ENCODE assay signal across 1 cellular context in the genomic region with DNA sequence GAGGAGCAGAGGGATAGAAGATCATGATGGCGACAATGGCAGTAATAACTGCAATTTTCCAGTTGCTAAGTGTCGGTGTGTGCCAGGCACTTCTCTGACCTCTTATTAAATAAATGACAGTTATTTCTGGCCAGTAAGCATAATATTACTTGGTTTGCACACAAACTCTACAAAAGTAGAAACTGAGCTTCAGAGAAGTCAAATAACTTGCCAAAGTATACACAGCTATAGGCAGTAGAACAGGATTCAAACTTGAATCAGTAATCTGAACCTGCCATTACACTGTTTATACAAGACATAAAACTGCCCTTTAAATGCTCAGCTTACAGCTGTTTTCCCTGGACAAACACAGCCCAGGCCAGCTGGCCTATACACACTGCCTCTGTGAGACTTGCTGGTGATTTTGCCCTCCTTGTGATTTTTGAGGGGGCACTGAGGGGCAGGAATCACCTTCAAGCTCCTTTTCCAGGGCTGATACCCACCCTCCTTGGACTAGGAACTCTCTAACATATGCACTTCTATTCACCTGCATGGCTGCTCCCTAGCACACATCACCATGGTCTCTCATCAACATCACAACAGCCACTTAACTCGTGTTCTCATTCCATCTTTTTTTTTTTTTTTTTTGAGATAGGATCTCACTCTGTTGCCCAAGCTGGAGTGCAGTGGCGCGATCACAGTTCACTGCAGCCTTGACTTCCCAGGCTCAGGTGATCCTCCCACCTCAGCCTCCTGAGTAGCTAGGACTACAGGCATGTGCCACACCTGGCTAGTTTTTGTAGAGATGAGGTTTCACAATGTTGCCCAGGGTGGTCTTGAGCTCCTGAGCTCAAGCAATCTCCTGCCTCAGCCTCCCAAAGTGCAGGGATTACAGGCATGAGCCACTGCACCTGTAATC.
A peak's percentile ranks its signal among the peaks of the same experiment; 100 is the strongest.
TF ChIP-seq lines count a peak whose summit lies in the region.

No MANE protein-coding gene starts in this region.

TF ChIP-seq in HepG2, 621 proteins besides CTCF, POLR2A, EP300 and RAD21 (continued from another document and continues in another):
- TF ChIP-seq CSRNP2 (CRISPR knock-in tag; conservative IDR thresholded peaks at IDR 0.05; ENCODE audit: low read depth) (no peak), RNF219 (CRISPR knock-in tag; IDR thresholded peaks at IDR 0.05) (peak; percentile 68; the same call in 1 of the 2 replicates), ZNF598 (CRISPR knock-in tag; IDR thresholded peaks at IDR 0.05; ENCODE audit: borderline replicate concordance) (no peak; the same call in 1 of the 2 replicates), ZBTB20 (CRISPR knock-in tag; IDR thresholded peaks at IDR 0.05; ENCODE audit: borderline replicate concordance, low read depth) (peak; percentile 70; the same call in 1 of the 2 replicates), ZC3H13 (CRISPR knock-in tag; IDR thresholded peaks at IDR 0.05) (no peak), ZNF24 (IDR thresholded peaks at IDR 0.05) (no peak), YEATS2 (CRISPR knock-in tag; IDR thresholded peaks at IDR 0.05; ENCODE audit: borderline replicate concordance) (0 out of 2 replicates have a peak, but pooled peaks have one; percentile 14), ESRRA (CRISPR knock-in tag; IDR thresholded peaks at IDR 0.05; ENCODE audit: low read depth) (no peak), FOXK2 (IDR thresholded peaks at IDR 0.05) (0 out of 2 replicates have a peak, but pooled peaks have one; percentile 6), TMF1 (CRISPR knock-in tag; IDR thresholded peaks at IDR 0.05; ENCODE audit: low read depth) (no peak; the same call in 1 of the 2 replicates), THYN1 (CRISPR knock-in tag; IDR thresholded peaks at IDR 0.05; ENCODE audit: borderline replicate concordance, low read depth) (no peak), GTF2F1 (IDR thresholded peaks at IDR 0.05; ENCODE audit: low read length) (no peak), ZSCAN12 (CRISPR knock-in tag; IDR thresholded peaks at IDR 0.05) (no peak), ZNF792 (CRISPR knock-in tag; IDR thresholded peaks at IDR 0.05) (no peak), ZNF512 (CRISPR knock-in tag; IDR thresholded peaks at IDR 0.05) (no peak), HDAC1 (CRISPR knock-in tag; IDR thresholded peaks at IDR 0.05) (no peak; the same call in none of the 2 replicates), CBX5 (CRISPR knock-in tag; IDR thresholded peaks at IDR 0.05; ENCODE audit: borderline replicate concordance) (no peak), RBAK (CRISPR knock-in tag; IDR thresholded peaks at IDR 0.05) (no peak), HNRNPUL1 (IDR thresholded peaks at IDR 0.05; ENCODE audit: low read depth, low read length) (no peak), PHF21A (CRISPR knock-in tag; IDR thresholded peaks at IDR 0.05) (no peak), POGK (CRISPR knock-in tag; conservative IDR thresholded peaks at IDR 0.05) (0 out of 2 replicates have a peak, but pooled peaks have one; percentile 17), EZH2 (conservative IDR thresholded peaks at IDR 0.05; ENCODE audit: low read depth, low read length) (no peak), SNAI1 (CRISPR knock-in tag; IDR thresholded peaks at IDR 0.05; ENCODE audit: borderline replicate concordance) (no peak)
- TF ChIP-seq, protein P1, sequence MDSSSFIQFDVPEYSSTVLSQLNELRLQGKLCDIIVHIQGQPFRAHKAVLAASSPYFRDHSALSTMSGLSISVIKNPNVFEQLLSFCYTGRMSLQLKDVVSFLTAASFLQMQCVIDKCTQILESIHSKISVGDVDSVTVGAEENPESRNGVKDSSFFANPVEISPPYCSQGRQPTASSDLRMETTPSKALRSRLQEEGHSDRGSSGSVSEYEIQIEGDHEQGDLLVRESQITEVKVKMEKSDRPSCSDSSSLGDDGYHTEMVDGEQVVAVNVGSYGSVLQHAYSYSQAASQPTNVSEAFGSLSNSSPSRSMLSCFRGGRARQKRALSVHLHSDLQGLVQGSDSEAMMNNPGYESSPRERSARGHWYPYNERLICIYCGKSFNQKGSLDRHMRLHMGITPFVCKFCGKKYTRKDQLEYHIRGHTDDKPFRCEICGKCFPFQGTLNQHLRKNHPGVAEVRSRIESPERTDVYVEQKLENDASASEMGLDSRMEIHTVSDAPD (CRISPR knock-in tag; IDR thresholded peaks at IDR 0.05), result no peak
- TF ChIP-seq, protein P2, sequence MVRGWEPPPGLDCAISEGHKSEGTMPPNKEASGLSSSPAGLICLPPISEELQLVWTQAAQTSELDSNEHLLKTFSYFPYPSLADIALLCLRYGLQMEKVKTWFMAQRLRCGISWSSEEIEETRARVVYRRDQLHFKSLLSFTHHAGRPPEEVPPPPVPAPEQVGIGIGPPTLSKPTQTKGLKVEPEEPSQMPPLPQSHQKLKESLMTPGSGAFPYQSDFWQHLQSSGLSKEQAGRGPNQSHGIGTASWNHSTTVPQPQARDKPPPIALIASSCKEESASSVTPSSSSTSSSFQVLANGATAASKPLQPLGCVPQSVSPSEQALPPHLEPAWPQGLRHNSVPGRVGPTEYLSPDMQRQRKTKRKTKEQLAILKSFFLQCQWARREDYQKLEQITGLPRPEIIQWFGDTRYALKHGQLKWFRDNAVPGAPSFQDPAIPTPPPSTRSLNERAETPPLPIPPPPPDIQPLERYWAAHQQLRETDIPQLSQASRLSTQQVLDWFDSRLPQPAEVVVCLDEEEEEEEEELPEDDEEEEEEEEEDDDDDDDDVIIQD (CRISPR knock-in tag; IDR thresholded peaks at IDR 0.05; ENCODE audit: low read depth), result peak; percentile 36; the same call in 1 of the 2 replicates
- TF ChIP-seq, protein P3, sequence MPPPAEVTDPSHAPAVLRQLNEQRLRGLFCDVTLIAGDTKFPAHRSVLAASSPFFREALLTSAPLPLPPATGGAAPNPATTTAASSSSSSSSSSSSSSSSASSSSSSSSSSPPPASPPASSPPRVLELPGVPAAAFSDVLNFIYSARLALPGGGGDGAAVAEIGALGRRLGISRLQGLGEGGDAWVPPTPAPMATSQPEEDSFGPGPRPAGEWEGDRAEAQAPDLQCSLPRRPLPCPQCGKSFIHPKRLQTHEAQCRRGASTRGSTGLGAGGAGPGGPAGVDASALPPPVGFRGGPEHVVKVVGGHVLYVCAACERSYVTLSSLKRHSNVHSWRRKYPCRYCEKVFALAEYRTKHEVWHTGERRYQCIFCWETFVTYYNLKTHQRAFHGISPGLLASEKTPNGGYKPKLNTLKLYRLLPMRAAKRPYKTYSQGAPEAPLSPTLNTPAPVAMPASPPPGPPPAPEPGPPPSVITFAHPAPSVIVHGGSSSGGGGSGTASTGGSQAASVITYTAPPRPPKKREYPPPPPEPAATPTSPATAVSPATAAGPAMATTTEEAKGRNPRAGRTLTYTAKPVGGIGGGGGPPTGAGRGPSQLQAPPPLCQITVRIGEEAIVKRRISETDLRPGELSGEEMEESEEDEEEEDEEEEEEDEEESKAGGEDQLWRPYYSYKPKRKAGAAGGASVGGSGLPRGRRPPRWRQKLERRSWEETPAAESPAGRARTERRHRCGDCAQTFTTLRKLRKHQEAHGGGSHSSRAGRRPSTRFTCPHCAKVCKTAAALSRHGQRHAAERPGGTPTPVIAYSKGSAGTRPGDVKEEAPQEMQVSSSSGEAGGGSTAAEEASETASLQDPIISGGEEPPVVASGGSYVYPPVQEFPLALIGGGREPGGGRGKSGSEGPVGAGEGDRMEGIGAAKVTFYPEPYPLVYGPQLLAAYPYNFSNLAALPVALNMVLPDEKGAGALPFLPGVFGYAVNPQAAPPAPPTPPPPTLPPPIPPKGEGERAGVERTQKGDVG (CRISPR knock-in tag; IDR thresholded peaks at IDR 0.05; ENCODE audit: borderline replicate concordance), result no peak
- TF ChIP-seq, protein P4, sequence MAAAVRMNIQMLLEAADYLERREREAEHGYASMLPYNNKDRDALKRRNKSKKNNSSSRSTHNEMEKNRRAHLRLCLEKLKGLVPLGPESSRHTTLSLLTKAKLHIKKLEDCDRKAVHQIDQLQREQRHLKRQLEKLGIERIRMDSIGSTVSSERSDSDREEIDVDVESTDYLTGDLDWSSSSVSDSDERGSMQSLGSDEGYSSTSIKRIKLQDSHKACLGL (CRISPR knock-in tag; IDR thresholded peaks at IDR 0.05), result no peak
- TF ChIP-seq, protein P5, sequence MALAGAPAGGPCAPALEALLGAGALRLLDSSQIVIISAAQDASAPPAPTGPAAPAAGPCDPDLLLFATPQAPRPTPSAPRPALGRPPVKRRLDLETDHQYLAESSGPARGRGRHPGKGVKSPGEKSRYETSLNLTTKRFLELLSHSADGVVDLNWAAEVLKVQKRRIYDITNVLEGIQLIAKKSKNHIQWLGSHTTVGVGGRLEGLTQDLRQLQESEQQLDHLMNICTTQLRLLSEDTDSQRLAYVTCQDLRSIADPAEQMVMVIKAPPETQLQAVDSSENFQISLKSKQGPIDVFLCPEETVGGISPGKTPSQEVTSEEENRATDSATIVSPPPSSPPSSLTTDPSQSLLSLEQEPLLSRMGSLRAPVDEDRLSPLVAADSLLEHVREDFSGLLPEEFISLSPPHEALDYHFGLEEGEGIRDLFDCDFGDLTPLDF (CRISPR knock-in tag; IDR thresholded peaks at IDR 0.05), result no peak
- TF ChIP-seq, protein P6, sequence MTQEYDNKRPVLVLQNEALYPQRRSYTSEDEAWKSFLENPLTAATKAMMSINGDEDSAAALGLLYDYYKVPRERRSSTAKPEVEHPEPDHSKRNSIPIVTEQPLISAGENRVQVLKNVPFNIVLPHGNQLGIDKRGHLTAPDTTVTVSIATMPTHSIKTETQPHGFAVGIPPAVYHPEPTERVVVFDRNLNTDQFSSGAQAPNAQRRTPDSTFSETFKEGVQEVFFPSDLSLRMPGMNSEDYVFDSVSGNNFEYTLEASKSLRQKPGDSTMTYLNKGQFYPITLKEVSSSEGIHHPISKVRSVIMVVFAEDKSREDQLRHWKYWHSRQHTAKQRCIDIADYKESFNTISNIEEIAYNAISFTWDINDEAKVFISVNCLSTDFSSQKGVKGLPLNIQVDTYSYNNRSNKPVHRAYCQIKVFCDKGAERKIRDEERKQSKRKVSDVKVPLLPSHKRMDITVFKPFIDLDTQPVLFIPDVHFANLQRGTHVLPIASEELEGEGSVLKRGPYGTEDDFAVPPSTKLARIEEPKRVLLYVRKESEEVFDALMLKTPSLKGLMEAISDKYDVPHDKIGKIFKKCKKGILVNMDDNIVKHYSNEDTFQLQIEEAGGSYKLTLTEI (CRISPR knock-in tag; conservative IDR thresholded peaks at IDR 0.05), result no peak
- TF ChIP-seq, protein P7, sequence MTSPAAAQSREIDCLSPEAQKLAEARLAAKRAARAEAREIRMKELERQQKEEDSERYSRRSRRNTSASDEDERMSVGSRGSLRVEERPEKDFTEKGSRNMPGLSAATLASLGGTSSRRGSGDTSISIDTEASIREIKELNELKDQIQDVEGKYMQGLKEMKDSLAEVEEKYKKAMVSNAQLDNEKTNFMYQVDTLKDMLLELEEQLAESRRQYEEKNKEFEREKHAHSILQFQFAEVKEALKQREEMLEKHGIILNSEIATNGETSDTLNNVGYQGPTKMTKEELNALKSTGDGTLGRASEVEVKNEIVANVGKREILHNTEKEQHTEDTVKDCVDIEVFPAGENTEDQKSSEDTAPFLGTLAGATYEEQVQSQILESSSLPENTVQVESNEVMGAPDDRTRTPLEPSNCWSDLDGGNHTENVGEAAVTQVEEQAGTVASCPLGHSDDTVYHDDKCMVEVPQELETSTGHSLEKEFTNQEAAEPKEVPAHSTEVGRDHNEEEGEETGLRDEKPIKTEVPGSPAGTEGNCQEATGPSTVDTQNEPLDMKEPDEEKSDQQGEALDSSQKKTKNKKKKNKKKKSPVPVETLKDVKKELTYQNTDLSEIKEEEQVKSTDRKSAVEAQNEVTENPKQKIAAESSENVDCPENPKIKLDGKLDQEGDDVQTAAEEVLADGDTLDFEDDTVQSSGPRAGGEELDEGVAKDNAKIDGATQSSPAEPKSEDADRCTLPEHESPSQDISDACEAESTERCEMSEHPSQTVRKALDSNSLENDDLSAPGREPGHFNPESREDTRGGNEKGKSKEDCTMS (CRISPR knock-in tag; conservative IDR thresholded peaks at IDR 0.05), result no peak
